In genomic region chr21:25400427-25400826, GRCh38 we compare ENCODE assay signal across 1 cellular context.
TF ChIP-seq lines count a peak whose summit lies in the region.

No MANE protein-coding gene starts in this region.

TF ChIP-seq in IMR-90, 13 proteins besides CTCF, POLR2A, EP300 and RAD21:
- TF ChIP-seq MXI1 (IDR thresholded peaks at IDR 0.05; ENCODE audit: borderline replicate concordance, low read depth, low read length) (no peak), SMC3 (IDR thresholded peaks at IDR 0.05; ENCODE audit: low read depth, low read length) (no peak), CEBPB (IDR thresholded peaks at IDR 0.05; ENCODE audit: low read depth, low read length) (no peak), RCOR1 (IDR thresholded peaks at IDR 0.05; ENCODE audit: insufficient replicate concordance, low read length) (no peak), USF2 (IDR thresholded peaks at IDR 0.05; ENCODE audit: low read depth, low read length) (no peak), FOS (IDR thresholded peaks at IDR 0.05; ENCODE audit: low read depth, low read length) (no peak), BHLHE40 (IDR thresholded peaks at IDR 0.05; ENCODE audit: low read depth, low read length) (no peak), RFX5 (IDR thresholded peaks at IDR 0.05; ENCODE audit: low read depth, low read length) (no peak), MAZ (IDR thresholded peaks at IDR 0.05; ENCODE audit: borderline replicate concordance, low read depth, low read length) (no peak), CHD1 (IDR thresholded peaks at IDR 0.05; ENCODE audit: low read depth, low read length) (no peak), NFE2L2 (IDR thresholded peaks at IDR 0.05; ENCODE audit: low read depth, low read length) (no peak)
